ENCODE assay signal across 8 cellular contexts in genomic region chr3:197654082-197654996, GRCh38.
DNase-seq lines count a peak whose midpoint lies in the region; ATAC-seq, FAIRE-seq and TF ChIP-seq lines count a peak whose summit lies in the region.
"Not testable (repeated sequence)": the region's sequence is repeated elsewhere in the genome, so short reads cannot be mapped to it uniquely, and the experiment has no call there.

No MANE protein-coding gene starts in this region.

- not testable (repeated sequence) for H3K9me3 Mint-ChIP-seq in GM23338; WTC11; activated naive CD8-positive, alpha-beta T cell treated with anti-CD3 and anti-CD28 coated beads, Interleukin-2, amount 50 U/mL, for 24 hours

- H4K20me1 ChIP-seq in GM23338 (replicated peaks; ENCODE audit: insufficient read depth), result not testable (repeated sequence)

- H3K9me2 ChIP-seq in GM23338 (ENCODE audit: insufficient read depth), result not testable (repeated sequence)

- DNase-seq in GM23338 (ENCODE audit: low spot score) (peak; percentile 63), WTC11 (ENCODE audit: low spot score) (peak; percentile 50), left ventricle myocardium superior (peak; percentile 53), pancreas (peak in 3 of 6 donors; percentile 45 to 82 (median 63))
- DNase-seq in activated naive CD8-positive, alpha-beta T cell treated with anti-CD3 and anti-CD28 coated beads, Interleukin-2, amount 50 U/mL, for 24 hours, result peak; percentile 51
- DNase-seq in stomach, result not testable (repeated sequence)

- H3K27ac Mint-ChIP-seq in GM23338; WTC11; activated naive CD8-positive, alpha-beta T cell treated with anti-CD3 and anti-CD28 coated beads, Interleukin-2, amount 50 U/mL, for 24 hours: not testable (repeated sequence)

- CTCF ChIA-PET in WTC11 (lab: Charles Lee), result not testable (repeated sequence)

- peak in 1 of 2 experiments; percentile 21; a peak in 2 of 4 replicates for TF ChIP-seq CTCF in GM23338 (conservative IDR thresholded peaks at IDR 0.05; ENCODE audit: low read depth in 2 of 2)
- TF ChIP-seq CTCF in WTC11 (IDR thresholded peaks at IDR 0.05); pancreas (IDR thresholded peaks at IDR 0.05); stomach (IDR thresholded peaks at IDR 0.05): not testable (repeated sequence)

- not testable (repeated sequence) for H3K27me3 Mint-ChIP-seq in GM23338 (ENCODE audit: insufficient read depth, low read depth, poor library complexity); WTC11 (ENCODE audit: low read depth); activated naive CD8-positive, alpha-beta T cell treated with anti-CD3 and anti-CD28 coated beads, Interleukin-2, amount 50 U/mL, for 24 hours

- H3K9me3 ChIP-seq in pancreas, stomach: not testable (repeated sequence)

- not testable (repeated sequence) for FAIRE-seq in pancreas (lab: Jason Lieb, UNC)

- POLR2A ChIA-PET in WTC11 (lab: Charles Lee), result not testable (repeated sequence)

- H3F3A ChIP-seq in GM23338 (replicated peaks; ENCODE audit: low read depth), result not testable (repeated sequence)

- ATAC-seq in GM18511 (IDR thresholded peaks at IDR 0.05; ENCODE audit: unreplicated experiment) (peak; percentile 91), GM23338 (peak; percentile 93), HG03439 (IDR thresholded peaks at IDR 0.05; ENCODE audit: unreplicated experiment) (peak; percentile 90), WTC11 (peak; percentile 96), left ventricle myocardium superior (peak; percentile 99), pancreas (peak; percentile 98 to 100 (median 99))
- ATAC-seq in activated naive CD8-positive, alpha-beta T cell treated with anti-CD3 and anti-CD28 coated beads, Interleukin-2, amount 50 U/mL, for 24 hours, result peak; percentile 88

- intact Hi-C loops in left ventricle myocardium superior (cut with micrococcal nuclease); pancreas (cut with DNase I); stomach (cut with DNase I; ENCODE audit: low total_unique reads): not testable (repeated sequence)

- not testable (repeated sequence) for H3K27ac ChIP-seq in GM23338 (ENCODE audit: low read depth)
- H3K27ac ChIP-seq in pancreas (peak overlapping the region in 2 of 4 donors; percentile 64 to 72), stomach (peak overlapping the region; percentile 60 to 87 (median 80))

- not testable (repeated sequence) for H3K36me3 Mint-ChIP-seq in GM23338 (ENCODE audit: low read depth); WTC11; activated naive CD8-positive, alpha-beta T cell treated with anti-CD3 and anti-CD28 coated beads, Interleukin-2, amount 50 U/mL, for 24 hours (ENCODE audit: low read depth)

- H3K4me2 ChIP-seq in GM23338, result peak overlapping the region; percentile 71; the same call in 1 of the 2 replicates

- peak overlapping the region; percentile 67; the same call in 2 of the 3 replicates for H3K4me3 Mint-ChIP-seq in GM23338
- H3K4me3 Mint-ChIP-seq in WTC11, result peak overlapping the region; percentile 53
- H3K4me3 Mint-ChIP-seq in activated naive CD8-positive, alpha-beta T cell treated with anti-CD3 and anti-CD28 coated beads, Interleukin-2, amount 50 U/mL, for 24 hours, result peak overlapping the region; percentile 50

- not testable (repeated sequence) for TF ChIP-seq POLR2A in stomach (IDR thresholded peaks at IDR 0.05)

- H3K79me2 ChIP-seq in GM23338 (replicated peaks; ENCODE audit: insufficient read depth), result not testable (repeated sequence)

- H3K4me1 ChIP-seq in GM23338 (ENCODE audit: insufficient read depth); pancreas; stomach: not testable (repeated sequence)

- not testable (repeated sequence) for TF ChIP-seq EP300 in stomach (IDR thresholded peaks at IDR 0.05)

- H3K4me3 ChIP-seq in GM23338 (peak overlapping the region; percentile 51), pancreas (peak overlapping the region in 2 of 4 donors; percentile 40 to 48), stomach (peak overlapping the region; percentile 38 to 49 (median 40))

- not testable (repeated sequence) for H3K27me3 ChIP-seq in GM23338 (ENCODE audit: insufficient read depth); pancreas; stomach

- not testable (repeated sequence) for H2AFZ ChIP-seq in GM23338

- WGBS in pancreas, 2 donors, result 1 to 13% methylated on average over 11 to 21 of the region's 101 CpGs
- WGBS in stomach, 5 donors, result 0 to 1% (median 0%) methylated on average over 11 to 18 of the region's 101 CpGs; no CpG with 5 or more reads in 2 of the 5 donors

- not testable (repeated sequence) for H3K36me3 ChIP-seq in GM23338 (ENCODE audit: insufficient read depth); pancreas; stomach

- H3K4me1 Mint-ChIP-seq in GM23338, WTC11: not testable (repeated sequence)
- H3K4me1 Mint-ChIP-seq in activated naive CD8-positive, alpha-beta T cell treated with anti-CD3 and anti-CD28 coated beads, Interleukin-2, amount 50 U/mL, for 24 hours, result peaks cover 29% of the 10 kb centered on the region
